Comparison of ENCODE assay signal across 9 cellular contexts in the genomic region with DNA sequence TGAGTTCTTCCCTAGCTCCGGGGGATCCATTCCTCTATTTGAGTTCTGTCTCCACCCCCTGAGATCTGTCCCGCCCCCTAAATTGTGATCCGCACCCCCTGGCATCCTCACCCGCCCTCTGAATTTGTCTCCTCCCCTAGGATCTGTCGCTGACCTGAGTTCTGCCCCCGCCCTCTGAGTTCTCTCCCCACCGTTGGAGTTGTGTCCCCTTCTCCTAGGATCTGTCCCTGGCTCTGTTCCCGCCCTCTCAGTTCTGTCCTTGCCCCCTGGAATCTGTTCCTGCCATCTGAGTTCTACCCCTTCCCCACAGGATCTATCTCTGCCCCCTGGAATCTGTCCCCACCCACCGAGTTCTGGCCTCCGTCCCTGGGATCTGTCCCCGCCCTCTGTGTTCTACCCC. TPM values are rescaled to one million over a fixed set of nuclear protein-coding genes. Genes with fewer than 3 reads are reported as not detected.
DNase-seq lines count a peak whose midpoint lies in the region; ATAC-seq and TF ChIP-seq lines count a peak whose summit lies in the region.
"Had no signal": no experiment of that assay in that cellular context is flagged by ENCODE, and none has a peak within 500 bp of the region (broad histone marks: within the 10 kb centered on the region; RNA-seq: fewer than 3 reads in every experiment).

No MANE protein-coding gene starts in this region.

- H3K27ac ChIP-seq in CD4-positive, CD25-positive, alpha-beta regulatory T cell (ENCODE audit: insufficient read depth, low read length, poor library complexity, severe bottlenecking), result no peak overlapping the region
- H3K27ac ChIP-seq in Karpas-422 (ENCODE audit: low read length), result no peak overlapping the region

- peaks cover 62% of the 10 kb centered on the region for H3K27me3 Mint-ChIP-seq in CD4-positive, CD25-positive, alpha-beta regulatory T cell
- peaks cover 56% of the 10 kb centered on the region for H3K27me3 Mint-ChIP-seq in MCF 10A (ENCODE audit: insufficient read depth, unreplicated experiment)
- peaks cover 68% of the 10 kb centered on the region for H3K27me3 Mint-ChIP-seq in nephron (ENCODE audit: low read depth)

- peaks cover 0 to 6% (median 0%) of the 10 kb centered on the region in 7 donors for H3K9me3 Mint-ChIP-seq in CD4-positive, CD25-positive, alpha-beta regulatory T cell
- H3K9me3 Mint-ChIP-seq in MCF 10A (ENCODE audit: unreplicated experiment) (no peaks in the 10 kb centered on the region), nephron (no peaks in the 10 kb centered on the region)

- H3K9me2 ChIP-seq in Karpas-422 (replicated peaks; ENCODE audit: insufficient read depth, low read length), result no peaks in the 10 kb centered on the region

- peaks cover 0 to 53% (median 24%) of the 10 kb centered on the region in 4 donors for H3K4me1 Mint-ChIP-seq in CD4-positive, CD25-positive, alpha-beta regulatory T cell
- peaks cover 28% of the 10 kb centered on the region for H3K4me1 Mint-ChIP-seq in MCF 10A (ENCODE audit: insufficient read depth, unreplicated experiment)
- peaks cover 27% of the 10 kb centered on the region for H3K4me1 Mint-ChIP-seq in nephron

- TF ChIP-seq CTCF in MCF 10A (IDR thresholded peaks at IDR 0.05; ENCODE audit: unreplicated experiment), result no peak
- no peak for TF ChIP-seq CTCF in nephron (IDR thresholded peaks at IDR 0.05; ENCODE audit: unreplicated experiment in 3 of 3)

- intact Hi-C loops in MCF 10A (cut with micrococcal nuclease), result no loop called here

- H3K4me3 Mint-ChIP-seq in CD4-positive, CD25-positive, alpha-beta regulatory T cell, result peak overlapping the region; percentile 82 to 92 (median 86)
- H3K4me3 Mint-ChIP-seq in MCF 10A (ENCODE audit: unreplicated experiment) (peak overlapping the region; percentile 75), nephron (peak overlapping the region; percentile 79 to 82 (median 82))

- BruUV-seq in MCF 10A (replicated peaks; lab: Mats Ljungman, UMichigan), result no TSS peak

- no peak for ATAC-seq in CD4-positive, CD25-positive, alpha-beta regulatory T cell (ENCODE audit: low read depth in 2 of 2)
- no peak for ATAC-seq in GM18498 (IDR thresholded peaks at IDR 0.05; ENCODE audit: unreplicated experiment)
- no peak for ATAC-seq in HG03095 (IDR thresholded peaks at IDR 0.05; ENCODE audit: unreplicated experiment)

- H3K4me2 ChIP-seq in Karpas-422 (ENCODE audit: low read depth, low read length, poor library complexity, severe bottlenecking), result peak overlapping the region; percentile 94

- no peaks in the 10 kb centered on the region for H4K20me1 ChIP-seq in Karpas-422 (ENCODE audit: insufficient read depth, low read depth, low read length)

- no peaks in the 10 kb centered on the region for H3K9me3 ChIP-seq in CD4-positive, CD25-positive, alpha-beta regulatory T cell (ENCODE audit: control insufficient read depth in 2 of 2, low read length in 2 of 2)
- no peaks in the 10 kb centered on the region for H3K9me3 ChIP-seq in Karpas-422 (ENCODE audit: low read length)

- H3K36me3 ChIP-seq in CD4-positive, CD25-positive, alpha-beta regulatory T cell (ENCODE audit: control insufficient read depth, insufficient read depth, low read length), result peaks cover 14% of the 10 kb centered on the region
- peaks cover 10% of the 10 kb centered on the region; the same call in 1 of the 2 replicates for H3K36me3 ChIP-seq in Karpas-422 (ENCODE audit: insufficient read depth, low read length)

- H3K79me2 ChIP-seq in Karpas-422 (ENCODE audit: low read length), result no peaks in the 10 kb centered on the region

- CTCF ChIA-PET in MCF 10A (lab: Yijun Ruan, JAX), result interaction anchor here (0.5 to 2.3 kb wide), 10 partner anchors 8 to 266 kb away, joined by 3 to 30 read pairs (median 3); no protein-coding TSS in a partner anchor

- POLR2A ChIA-PET in MCF 10A (lab: Yijun Ruan, JAX), result interaction anchor here (0.6 to 1.9 kb wide), 3 partner anchors 8 to 13 kb away, joined by 3 to 6 read pairs (median 3); a partner anchor contains a TSS

- peaks cover 31% of the 10 kb centered on the region for H3K4me1 ChIP-seq in CD4-positive, CD25-positive, alpha-beta regulatory T cell (ENCODE audit: control insufficient read depth, insufficient read depth, low read length, poor library complexity, severe bottlenecking)
- peaks cover 25% of the 10 kb centered on the region for H3K4me1 ChIP-seq in Karpas-422 (ENCODE audit: low read length)

- H3K4me3 ChIP-seq in CD4-positive, CD25-positive, alpha-beta regulatory T cell (ENCODE audit: low read depth, low read length), result no peak overlapping the region
- peak overlapping the region; percentile 76 for H3K4me3 ChIP-seq in Karpas-422 (ENCODE audit: low read length)

- peaks cover 35% of the 10 kb centered on the region for H3K27me3 ChIP-seq in CD4-positive, CD25-positive, alpha-beta regulatory T cell (ENCODE audit: control insufficient read depth, insufficient read depth, low read length)
- no peaks in the 10 kb centered on the region for H3K27me3 ChIP-seq in Karpas-422 (ENCODE audit: low read length)

- DNase-seq in CD4-positive, CD25-positive, alpha-beta regulatory T cell, result peak in 1 of 3 donors; percentile 28
- peak; percentile 83 for DNase-seq in Karpas-422
- DNase-seq in MCF 10A (ENCODE audit: unreplicated experiment), result peak; percentile 27
- no peak for DNase-seq in superior temporal gyrus (ENCODE audit: extremely low spot score)
- DNase-seq in NCI-H1048 (lab: John Stamatoyannopoulos, UW), result no peak

- peak overlapping the region; percentile 81 for H3K9ac ChIP-seq in Karpas-422 (ENCODE audit: low read length)

- peak overlapping the region in 2 of 3 donors; percentile 47 to 86 for H3K27ac Mint-ChIP-seq in CD4-positive, CD25-positive, alpha-beta regulatory T cell
- H3K27ac Mint-ChIP-seq in MCF 10A (ENCODE audit: low read depth, unreplicated experiment), result no peak overlapping the region
- H3K27ac Mint-ChIP-seq in nephron, result peak overlapping the region; percentile 44 to 88 (median 73)

- peak overlapping the region; percentile 18; the same call in 1 of the 2 replicates for H2AFZ ChIP-seq in Karpas-422 (ENCODE audit: low read length)

- H3K36me3 Mint-ChIP-seq in CD4-positive, CD25-positive, alpha-beta regulatory T cell, result peaks cover 4% of the 10 kb centered on the region
- H3K36me3 Mint-ChIP-seq in MCF 10A (ENCODE audit: insufficient read depth, unreplicated experiment) (peaks cover 9% of the 10 kb centered on the region), nephron (ENCODE audit: low read depth) (peaks cover 3% of the 10 kb centered on the region)

RNA-seq across cellular contexts. Expression of a gene that starts 1.0 kb away (rescaled TPM):
- total RNA-seq in CD4-positive, CD25-positive, alpha-beta regulatory T cell, result not detected
- not detected for polyA plus RNA-seq in CD4-positive, CD25-positive, alpha-beta regulatory T cell
- total RNA-seq in Karpas-422 (2014; rRNA removed; shearing (Covaris generic); ENCODE audit: low replicate concordance), result 0.47 and 0.63 TPM in 2 replicates
- total RNA-seq in MCF 10A (2022), result not detected in 2 replicates

RNA-seq across cellular contexts. Expression of a gene that starts 9.3 kb away (rescaled TPM):
- 150 TPM for total RNA-seq in CD4-positive, CD25-positive, alpha-beta regulatory T cell
- 100 to 1,000 TPM; 109 to 144 (median 118) TPM for polyA plus RNA-seq in CD4-positive, CD25-positive, alpha-beta regulatory T cell
- total RNA-seq in Karpas-422 (2014; rRNA removed; shearing (Covaris generic); ENCODE audit: low replicate concordance), result 163 and 223 TPM in 2 replicates
- total RNA-seq in MCF 10A (2022), result 86.3 and 116 TPM in 2 replicates

RNA-seq across cellular contexts. Expression of a gene that starts 10.7 kb away (rescaled TPM):
- 41.0 TPM for total RNA-seq in CD4-positive, CD25-positive, alpha-beta regulatory T cell
- 10 to 100 TPM; 32.7 to 47.1 (median 42.3) TPM for polyA plus RNA-seq in CD4-positive, CD25-positive, alpha-beta regulatory T cell
- 15.9 and 83.3 TPM in 2 replicates for total RNA-seq in Karpas-422 (2014; rRNA removed; shearing (Covaris generic); ENCODE audit: low replicate concordance)
- total RNA-seq in MCF 10A (2022), result 28.4 and 34.2 TPM in 2 replicates

RNA-seq across cellular contexts. Expression of a gene that starts 17.2 kb away (rescaled TPM):
- total RNA-seq in CD4-positive, CD25-positive, alpha-beta regulatory T cell, result not detected
- polyA plus RNA-seq in CD4-positive, CD25-positive, alpha-beta regulatory T cell, result not detected
- 0.18 and 0.34 TPM in 2 replicates for total RNA-seq in Karpas-422 (2014; rRNA removed; shearing (Covaris generic); ENCODE audit: low replicate concordance)
- not detected in 2 replicates for total RNA-seq in MCF 10A (2022)
- polyA plus RNA-seq: esophagus had no signal

RNA-seq across cellular contexts. Expression of a gene that starts 19.1 kb away (rescaled TPM):
- not detected for total RNA-seq in CD4-positive, CD25-positive, alpha-beta regulatory T cell
- polyA plus RNA-seq in CD4-positive, CD25-positive, alpha-beta regulatory T cell, result not detected
- total RNA-seq in Karpas-422 (2014; rRNA removed; shearing (Covaris generic); ENCODE audit: low replicate concordance), result not detected in 2 replicates
- not detected in 2 replicates for total RNA-seq in MCF 10A (2022)
- polyA plus RNA-seq: esophagus had no signal

Comparison
In these comparisons a context has a peak if more than half of its experiments do, and no peak if none do; other contexts are left out.
1. DNase-seq: peak in Karpas-422 (single experiment) and MCF 10A (single experiment); none in superior temporal gyrus (single experiment) and NCI-H1048 (single experiment).
2. Peak in every context shown above with its lines, with median percentiles within 50 percentile points of each other: H3K4me3 Mint-ChIP-seq.